1 cellular context compared by ENCODE assay signal in the genomic region with DNA sequence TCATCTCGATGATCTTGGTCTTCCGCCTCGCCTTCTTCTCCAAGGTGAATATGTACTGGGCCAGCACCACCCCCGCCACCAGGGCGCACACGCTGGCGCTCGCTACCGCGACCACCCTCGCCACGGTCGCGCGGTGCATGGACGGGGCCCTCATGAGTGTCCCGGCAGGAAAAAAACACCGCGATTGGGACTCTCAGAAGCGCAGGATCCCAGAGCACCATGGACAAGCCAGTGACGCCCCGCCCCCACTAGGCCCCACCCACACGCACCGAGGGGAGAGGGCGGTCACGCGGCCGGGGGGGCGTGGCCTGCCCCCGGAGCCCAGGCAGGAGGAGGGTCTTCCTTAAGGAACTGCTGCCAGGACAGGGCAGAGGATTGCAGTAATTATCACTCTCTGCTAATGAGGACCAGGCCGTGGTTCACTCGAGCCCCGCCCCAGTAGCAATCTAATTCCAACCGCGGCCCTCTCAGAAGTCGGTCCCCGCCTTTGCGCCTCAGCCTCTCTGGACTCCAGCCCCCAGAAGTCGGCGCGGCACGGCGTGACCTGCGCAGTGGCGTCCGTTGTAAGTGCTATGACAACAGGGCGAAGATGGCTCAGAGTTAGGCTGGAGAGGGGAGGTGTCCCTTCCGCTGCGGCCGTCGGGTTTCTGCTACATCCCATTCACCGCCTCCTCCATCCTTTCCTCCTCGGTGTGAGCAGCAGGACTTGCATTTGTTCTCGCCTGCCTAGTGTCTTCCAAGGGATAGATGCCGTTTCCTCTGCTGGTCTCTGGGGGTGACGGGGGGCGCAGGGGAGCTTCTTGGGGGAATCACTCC.
TF ChIP-seq lines count a peak whose summit lies in the region.

Gene BBS9 (plus strand): TSS at position 575 of the 816 bp plus-strand sequence. CDS start 16,689 bp downstream, outside the sequence.

TF ChIP-seq in K562, 482 proteins besides CTCF, POLR2A, EP300 and RAD21 (continued from another document and continues in another):
- TF ChIP-seq RFX1 (IDR thresholded peaks at IDR 0.05): peak; percentile 94
- no peak for TF ChIP-seq TBP (optimal IDR thresholded peaks at IDR 0.05; ENCODE audit: low read depth, low read length)
- TF ChIP-seq SAFB2 (IDR thresholded peaks at IDR 0.05; ENCODE audit: borderline replicate concordance, low read depth, low read length, severe bottlenecking): no peak
- TF ChIP-seq, protein P1, sequence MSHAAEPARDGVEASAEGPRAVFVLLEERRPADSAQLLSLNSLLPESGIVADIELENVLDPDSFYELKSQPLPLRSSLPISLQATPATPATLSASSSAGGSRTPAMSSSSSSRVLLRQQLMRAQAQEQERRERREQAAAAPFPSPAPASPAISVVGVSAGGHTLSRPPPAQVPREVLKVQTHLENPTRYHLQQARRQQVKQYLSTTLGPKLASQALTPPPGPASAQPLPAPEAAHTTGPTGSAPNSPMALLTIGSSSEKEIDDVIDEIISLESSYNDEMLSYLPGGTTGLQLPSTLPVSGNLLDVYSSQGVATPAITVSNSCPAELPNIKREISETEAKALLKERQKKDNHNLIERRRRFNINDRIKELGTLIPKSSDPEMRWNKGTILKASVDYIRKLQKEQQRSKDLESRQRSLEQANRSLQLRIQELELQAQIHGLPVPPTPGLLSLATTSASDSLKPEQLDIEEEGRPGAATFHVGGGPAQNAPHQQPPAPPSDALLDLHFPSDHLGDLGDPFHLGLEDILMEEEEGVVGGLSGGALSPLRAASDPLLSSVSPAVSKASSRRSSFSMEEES (CRISPR knock-in tag; IDR thresholded peaks at IDR 0.05): no peak
- TF ChIP-seq ZNF217 (CRISPR knock-in tag; IDR thresholded peaks at IDR 0.05): no peak
- no peak for TF ChIP-seq TRIM28 (IDR thresholded peaks at IDR 0.05)
- TF ChIP-seq PHF21A (IDR thresholded peaks at IDR 0.05; ENCODE audit: borderline replicate concordance, low read depth): no peak
- TF ChIP-seq ZZZ3 (IDR thresholded peaks at IDR 0.05): no peak
- no peak for TF ChIP-seq ZKSCAN1 (IDR thresholded peaks at IDR 0.05; ENCODE audit: low read depth, low read length)
- no peak for TF ChIP-seq ZNF174 (CRISPR knock-in tag; IDR thresholded peaks at IDR 0.05)
- no peak for TF ChIP-seq KAT8 (IDR thresholded peaks at IDR 0.05; ENCODE audit: low read depth)
- no peak for TF ChIP-seq IFI16 (CRISPR knock-in tag; IDR thresholded peaks at IDR 0.05)
- TF ChIP-seq ZNF121 (CRISPR knock-in tag; conservative IDR thresholded peaks at IDR 0.05): no peak
- TF ChIP-seq HNRNPH1 (optimal IDR thresholded peaks at IDR 0.05; ENCODE audit: low read depth, low read length): no peak
- peak; percentile 42; the same call in 1 of the 2 replicates for TF ChIP-seq PML (IDR thresholded peaks at IDR 0.05; ENCODE audit: low read length)
- TF ChIP-seq, protein P2, sequence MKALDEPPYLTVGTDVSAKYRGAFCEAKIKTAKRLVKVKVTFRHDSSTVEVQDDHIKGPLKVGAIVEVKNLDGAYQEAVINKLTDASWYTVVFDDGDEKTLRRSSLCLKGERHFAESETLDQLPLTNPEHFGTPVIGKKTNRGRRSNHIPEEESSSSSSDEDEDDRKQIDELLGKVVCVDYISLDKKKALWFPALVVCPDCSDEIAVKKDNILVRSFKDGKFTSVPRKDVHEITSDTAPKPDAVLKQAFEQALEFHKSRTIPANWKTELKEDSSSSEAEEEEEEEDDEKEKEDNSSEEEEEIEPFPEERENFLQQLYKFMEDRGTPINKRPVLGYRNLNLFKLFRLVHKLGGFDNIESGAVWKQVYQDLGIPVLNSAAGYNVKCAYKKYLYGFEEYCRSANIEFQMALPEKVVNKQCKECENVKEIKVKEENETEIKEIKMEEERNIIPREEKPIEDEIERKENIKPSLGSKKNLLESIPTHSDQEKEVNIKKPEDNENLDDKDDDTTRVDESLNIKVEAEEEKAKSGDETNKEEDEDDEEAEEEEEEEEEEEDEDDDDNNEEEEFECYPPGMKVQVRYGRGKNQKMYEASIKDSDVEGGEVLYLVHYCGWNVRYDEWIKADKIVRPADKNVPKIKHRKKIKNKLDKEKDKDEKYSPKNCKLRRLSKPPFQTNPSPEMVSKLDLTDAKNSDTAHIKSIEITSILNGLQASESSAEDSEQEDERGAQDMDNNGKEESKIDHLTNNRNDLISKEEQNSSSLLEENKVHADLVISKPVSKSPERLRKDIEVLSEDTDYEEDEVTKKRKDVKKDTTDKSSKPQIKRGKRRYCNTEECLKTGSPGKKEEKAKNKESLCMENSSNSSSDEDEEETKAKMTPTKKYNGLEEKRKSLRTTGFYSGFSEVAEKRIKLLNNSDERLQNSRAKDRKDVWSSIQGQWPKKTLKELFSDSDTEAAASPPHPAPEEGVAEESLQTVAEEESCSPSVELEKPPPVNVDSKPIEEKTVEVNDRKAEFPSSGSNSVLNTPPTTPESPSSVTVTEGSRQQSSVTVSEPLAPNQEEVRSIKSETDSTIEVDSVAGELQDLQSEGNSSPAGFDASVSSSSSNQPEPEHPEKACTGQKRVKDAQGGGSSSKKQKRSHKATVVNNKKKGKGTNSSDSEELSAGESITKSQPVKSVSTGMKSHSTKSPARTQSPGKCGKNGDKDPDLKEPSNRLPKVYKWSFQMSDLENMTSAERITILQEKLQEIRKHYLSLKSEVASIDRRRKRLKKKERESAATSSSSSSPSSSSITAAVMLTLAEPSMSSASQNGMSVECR (CRISPR knock-in tag; IDR thresholded peaks at IDR 0.05): no peak
- TF ChIP-seq MED1 (CRISPR knock-in tag; IDR thresholded peaks at IDR 0.05; ENCODE audit: borderline replicate concordance): no peak
- no peak for TF ChIP-seq SAP30 (IDR thresholded peaks at IDR 0.05; ENCODE audit: borderline replicate concordance, insufficient read depth, low read depth, low read length, poor library complexity, severe bottlenecking)
- TF ChIP-seq ZHX1 (conservative IDR thresholded peaks at IDR 0.05; ENCODE audit: low read length): no peak
- no peak for TF ChIP-seq NFE2 (IDR thresholded peaks at IDR 0.05; ENCODE audit: low read depth)
- no peak for TF ChIP-seq IRF9 (tag; IDR thresholded peaks at IDR 0.05)
- no peak for TF ChIP-seq SRSF9 (IDR thresholded peaks at IDR 0.05; ENCODE audit: borderline replicate concordance, low read depth, low read length)
- TF ChIP-seq ZNF561 (CRISPR knock-in tag; conservative IDR thresholded peaks at IDR 0.05): no peak
- no peak for TF ChIP-seq FOXO4 (CRISPR knock-in tag; IDR thresholded peaks at IDR 0.05)
- peak; percentile 73; the same call in 1 of the 2 replicates for TF ChIP-seq ZBTB7A (IDR thresholded peaks at IDR 0.05; ENCODE audit: borderline replicate concordance, control insufficient read depth, low read depth, low read length)
- no peak for TF ChIP-seq NFATC3 (IDR thresholded peaks at IDR 0.05)
- TF ChIP-seq HDAC2 (IDR thresholded peaks at IDR 0.05): no peak; the same call in 1 of the 2 replicates
- TF ChIP-seq NR4A1 (CRISPR knock-in tag; IDR thresholded peaks at IDR 0.05): no peak
- no peak for TF ChIP-seq NR4A1 (tag; IDR thresholded peaks at IDR 0.05)
- TF ChIP-seq KDM2B (CRISPR knock-in tag; IDR thresholded peaks at IDR 0.05): peak; percentile 88; the same call in 1 of the 2 replicates
- TF ChIP-seq SOX6 (IDR thresholded peaks at IDR 0.05): no peak
- TF ChIP-seq SMARCC2 (IDR thresholded peaks at IDR 0.05; ENCODE audit: low read depth): no peak
- TF ChIP-seq BMI1 (IDR thresholded peaks at IDR 0.05; ENCODE audit: low read length): peak; percentile 79
- TF ChIP-seq U2AF1 (optimal IDR thresholded peaks at IDR 0.05; ENCODE audit: low read depth, low read length): no peak
- TF ChIP-seq RBM34 (IDR thresholded peaks at IDR 0.05; ENCODE audit: borderline replicate concordance, insufficient read depth, low read length): no peak
- no peak for TF ChIP-seq MTF1 (CRISPR knock-in tag; IDR thresholded peaks at IDR 0.05; ENCODE audit: borderline replicate concordance)
- peak; percentile 60; the same call in 1 of the 2 replicates for TF ChIP-seq EP400 (IDR thresholded peaks at IDR 0.05)
- TF ChIP-seq ZNF316 (IDR thresholded peaks at IDR 0.05): no peak
- no peak for TF ChIP-seq CREB5 (CRISPR knock-in tag; IDR thresholded peaks at IDR 0.05)
- TF ChIP-seq, protein P3, sequence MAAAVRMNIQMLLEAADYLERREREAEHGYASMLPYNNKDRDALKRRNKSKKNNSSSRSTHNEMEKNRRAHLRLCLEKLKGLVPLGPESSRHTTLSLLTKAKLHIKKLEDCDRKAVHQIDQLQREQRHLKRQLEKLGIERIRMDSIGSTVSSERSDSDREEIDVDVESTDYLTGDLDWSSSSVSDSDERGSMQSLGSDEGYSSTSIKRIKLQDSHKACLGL (CRISPR knock-in tag; IDR thresholded peaks at IDR 0.05; ENCODE audit: borderline replicate concordance, poor library complexity, severe bottlenecking): no peak
- TF ChIP-seq, protein P4, sequence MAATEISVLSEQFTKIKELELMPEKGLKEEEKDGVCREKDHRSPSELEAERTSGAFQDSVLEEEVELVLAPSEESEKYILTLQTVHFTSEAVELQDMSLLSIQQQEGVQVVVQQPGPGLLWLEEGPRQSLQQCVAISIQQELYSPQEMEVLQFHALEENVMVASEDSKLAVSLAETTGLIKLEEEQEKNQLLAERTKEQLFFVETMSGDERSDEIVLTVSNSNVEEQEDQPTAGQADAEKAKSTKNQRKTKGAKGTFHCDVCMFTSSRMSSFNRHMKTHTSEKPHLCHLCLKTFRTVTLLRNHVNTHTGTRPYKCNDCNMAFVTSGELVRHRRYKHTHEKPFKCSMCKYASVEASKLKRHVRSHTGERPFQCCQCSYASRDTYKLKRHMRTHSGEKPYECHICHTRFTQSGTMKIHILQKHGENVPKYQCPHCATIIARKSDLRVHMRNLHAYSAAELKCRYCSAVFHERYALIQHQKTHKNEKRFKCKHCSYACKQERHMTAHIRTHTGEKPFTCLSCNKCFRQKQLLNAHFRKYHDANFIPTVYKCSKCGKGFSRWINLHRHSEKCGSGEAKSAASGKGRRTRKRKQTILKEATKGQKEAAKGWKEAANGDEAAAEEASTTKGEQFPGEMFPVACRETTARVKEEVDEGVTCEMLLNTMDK (IDR thresholded peaks at IDR 0.05; ENCODE audit: borderline replicate concordance, insufficient read depth, low read depth, low read length, poor library complexity, severe bottlenecking): no peak
- TF ChIP-seq ARID2 (IDR thresholded peaks at IDR 0.05): no peak
- TF ChIP-seq, protein P5, sequence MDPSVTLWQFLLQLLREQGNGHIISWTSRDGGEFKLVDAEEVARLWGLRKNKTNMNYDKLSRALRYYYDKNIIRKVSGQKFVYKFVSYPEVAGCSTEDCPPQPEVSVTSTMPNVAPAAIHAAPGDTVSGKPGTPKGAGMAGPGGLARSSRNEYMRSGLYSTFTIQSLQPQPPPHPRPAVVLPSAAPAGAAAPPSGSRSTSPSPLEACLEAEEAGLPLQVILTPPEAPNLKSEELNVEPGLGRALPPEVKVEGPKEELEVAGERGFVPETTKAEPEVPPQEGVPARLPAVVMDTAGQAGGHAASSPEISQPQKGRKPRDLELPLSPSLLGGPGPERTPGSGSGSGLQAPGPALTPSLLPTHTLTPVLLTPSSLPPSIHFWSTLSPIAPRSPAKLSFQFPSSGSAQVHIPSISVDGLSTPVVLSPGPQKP (CRISPR knock-in tag; IDR thresholded peaks at IDR 0.05): no peak
- TF ChIP-seq NCOA2 (IDR thresholded peaks at IDR 0.05; ENCODE audit: partially characterized antibody in 2 of 2): no peak
- no peak for TF ChIP-seq PYGO2 (tag; IDR thresholded peaks at IDR 0.05)
